Comparison of ENCODE assay signal across 8 cellular contexts in the genomic region with DNA sequence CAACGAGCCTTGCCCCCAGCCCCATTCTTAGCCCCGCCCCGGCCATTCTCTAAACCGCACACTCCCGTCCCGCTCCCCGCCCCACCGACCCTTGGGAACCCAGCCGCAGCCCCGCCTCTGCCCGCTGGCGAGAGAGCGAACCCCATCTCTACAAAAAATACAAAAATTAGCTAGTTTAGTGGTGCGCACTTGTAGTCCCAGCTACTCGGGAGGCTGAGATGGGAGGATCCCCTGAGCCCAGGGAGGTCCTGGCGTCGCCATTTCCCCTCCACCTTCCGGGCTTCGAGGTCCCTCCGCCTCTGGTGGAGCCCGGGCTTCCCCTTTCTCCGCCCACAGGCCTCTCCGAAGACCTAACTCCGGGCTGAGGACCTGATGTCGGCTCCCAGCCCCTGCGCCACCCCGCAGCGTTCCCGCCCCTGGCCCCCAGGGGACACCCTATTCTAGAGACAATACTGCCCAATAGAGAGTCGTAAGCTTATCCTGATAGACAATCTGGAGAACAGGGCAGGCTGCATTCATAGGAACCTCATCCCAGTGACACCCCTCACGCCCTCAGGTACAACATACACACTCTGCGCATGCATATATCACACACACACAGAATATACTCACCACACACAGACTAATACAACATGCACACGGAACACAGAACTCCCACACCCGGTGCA. TPM values are rescaled to one million over a fixed set of nuclear protein-coding genes. Genes with fewer than 3 reads are reported as not detected.
DNase-seq lines count a peak whose midpoint lies in the region; ATAC-seq, FAIRE-seq and TF ChIP-seq lines count a peak whose summit lies in the region.

No MANE protein-coding gene starts in this region.

- no peak overlapping the region for H3K27ac ChIP-seq in OCI-LY1 (ENCODE audit: low read depth, low read length, poor library complexity, severe bottlenecking)
- peak overlapping the region; percentile 88 for H3K27ac ChIP-seq in iPS-18a (ENCODE audit: low read length)

- H3K27me3 ChIP-seq in OCI-LY1 (ENCODE audit: insufficient read depth, low read length) (no peaks in the 10 kb centered on the region), iPS-18a (ENCODE audit: control insufficient read depth, insufficient read depth, low read length) (no peaks in the 10 kb centered on the region)

- peak overlapping the region; percentile 65 for H3K9ac ChIP-seq in OCI-LY1 (ENCODE audit: low read length)
- peak overlapping the region; percentile 87 for H3K9ac ChIP-seq in iPS-18a (ENCODE audit: low read length)

- H3K4me3 ChIP-seq in OCI-LY1 (ENCODE audit: low read depth, low read length, poor library complexity, severe bottlenecking) = peak overlapping the region; percentile 66
- H3K4me3 ChIP-seq in iPS-18a (ENCODE audit: low read length) = peak overlapping the region; percentile 84

- TF ChIP-seq CTCF in OCI-LY1 (IDR thresholded peaks at IDR 0.05; ENCODE audit: low read length) = peak; percentile 34; the same call in 1 of the 2 replicates

- H3K36me3 ChIP-seq in OCI-LY1 (ENCODE audit: insufficient read depth, low read length) (no peaks in the 10 kb centered on the region), iPS-18a (ENCODE audit: control insufficient read depth, low read depth, low read length) (peaks cover 26% of the 10 kb centered on the region)

- no peaks in the 10 kb centered on the region for H4K20me1 ChIP-seq in OCI-LY1 (ENCODE audit: insufficient read depth, low read length)

- H3K4me1 ChIP-seq in OCI-LY1 (ENCODE audit: insufficient read depth, low read length, severe bottlenecking) = peaks cover 29% of the 10 kb centered on the region
- peaks cover 18% of the 10 kb centered on the region for H3K4me1 ChIP-seq in iPS-18a (ENCODE audit: control insufficient read depth, low read depth, low read length)

- ATAC-seq in GM19351 (IDR thresholded peaks at IDR 0.05; ENCODE audit: unreplicated experiment) = peak; percentile 8

- peak overlapping the region; percentile 81 for H3K4me2 ChIP-seq in OCI-LY1 (ENCODE audit: low read length)

- no peaks in the 10 kb centered on the region for H3F3A ChIP-seq in OCI-LY1 (ENCODE audit: insufficient read depth, low read length)

- FAIRE-seq in frontal cortex (lab: Jason Lieb, UNC) = no peak

- H3K9me2 ChIP-seq in OCI-LY1 (ENCODE audit: low read depth, low read length) = no peaks in the 10 kb centered on the region

- no peaks in the 10 kb centered on the region for H3K9me3 ChIP-seq in OCI-LY1 (ENCODE audit: low read length)
- no peaks in the 10 kb centered on the region for H3K9me3 ChIP-seq in iPS-18a (ENCODE audit: control insufficient read depth, low read depth, low read length)

- H3K79me2 ChIP-seq in OCI-LY1 (ENCODE audit: insufficient read depth, low read length) = no peaks in the 10 kb centered on the region

- H2AFZ ChIP-seq in OCI-LY1 (ENCODE audit: low read length) = 0 out of 2 replicates have a peak overlapping the region, but pooled peaks have one; percentile 9

- peak; percentile 68 for DNase-seq in activated naive CD4-positive, alpha-beta T cell treated with anti-CD3 and anti-CD28 coated beads, Interleukin-2, amount 50 U/mL, for 16 hours
- DNase-seq in stimulated activated CD4-positive, alpha-beta T cell treated with anti-CD3 and anti-CD28 coated beads, Interleukin-2, amount 100 ng/mL, for 4 hours (ENCODE audit: low read depth) = peak; percentile 50
- no peak for DNase-seq in AG08395 (ENCODE audit: low spot score)
- no peak for DNase-seq in frontal cortex (ENCODE audit: low spot score in 2 of 2)
- DNase-seq in NCI-H128 (lab: John Stamatoyannopoulos, UW; ENCODE audit: unreplicated experiment) = no peak

RNA-seq across cellular contexts. Expression of gene PROCA1, which starts 0.5 kb away (rescaled TPM):
- 2.9 TPM for total RNA-seq in frontal cortex

RNA-seq across cellular contexts. Expression of gene RAB34, which starts 5.5 kb away (rescaled TPM):
- total RNA-seq in frontal cortex = 12.2 TPM

RNA-seq across cellular contexts. Expression of gene RPL23A, which starts 7.6 kb away (rescaled TPM):
- total RNA-seq in frontal cortex = 436 TPM

RNA-seq across cellular contexts. Expression of gene TLCD1, which starts 13.9 kb away (rescaled TPM):
- total RNA-seq in frontal cortex = under 0.01 TPM

RNA-seq across cellular contexts. Expression of gene NEK8, which starts 16.4 kb away (rescaled TPM):
- 0.82 TPM for total RNA-seq in frontal cortex

Comparison
In these comparisons a context has a peak if more than half of its experiments do, and no peak if none do; other contexts are left out.
1. DNase-seq: peak in activated naive CD4-positive, alpha-beta T cell treated with anti-CD3 and anti-CD28 coated beads, Interleukin-2, amount 50 U/mL, for 16 hours (single experiment) and stimulated activated CD4-positive, alpha-beta T cell treated with anti-CD3 and anti-CD28 coated beads, Interleukin-2, amount 100 ng/mL, for 4 hours (single experiment); none in AG08395 (single experiment), frontal cortex (0 of 2) and NCI-H128 (single experiment).